In the genomic region with DNA sequence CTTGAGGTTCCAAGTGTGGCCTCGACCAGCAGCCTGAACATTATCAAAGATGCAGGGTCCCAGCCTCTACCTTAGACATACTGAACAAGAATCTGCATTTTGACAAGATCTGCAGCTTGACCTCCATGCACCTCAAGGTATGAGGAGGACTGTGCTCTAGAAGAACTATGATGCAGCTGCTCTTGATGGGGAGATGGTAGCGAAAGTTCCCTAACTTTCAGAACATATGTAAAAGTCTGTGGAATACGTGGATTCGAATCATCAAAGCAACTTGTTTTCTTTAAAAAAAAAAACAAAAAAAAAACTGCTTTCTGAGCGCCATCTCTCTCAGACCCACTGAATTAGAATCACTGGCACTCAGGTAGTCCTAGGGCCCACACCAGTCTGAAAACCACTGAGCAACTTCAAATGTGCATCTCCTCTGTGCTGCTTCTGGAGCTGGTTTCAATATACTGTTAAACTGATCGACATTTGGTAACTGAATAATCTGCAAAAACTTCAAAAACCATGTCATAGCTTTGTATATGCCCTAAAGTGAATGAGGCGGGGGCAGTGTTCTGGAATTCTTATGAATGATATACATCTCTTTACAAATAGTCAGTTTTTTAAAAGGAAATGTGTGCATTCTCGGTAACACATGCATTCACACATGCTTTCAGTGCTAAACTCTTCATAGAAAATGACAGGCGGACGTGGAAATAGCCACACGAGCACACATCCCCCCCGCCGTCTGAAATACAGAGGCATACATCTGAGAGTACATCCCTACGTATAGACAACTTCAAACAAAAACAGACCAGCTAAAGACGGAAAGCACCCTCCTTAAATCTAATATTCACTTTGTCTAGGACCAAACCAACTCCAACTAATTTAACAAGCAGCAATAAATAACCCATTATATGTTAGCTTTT, we compare ENCODE assay signal across 16 cellular contexts.
A peak's percentile ranks its signal among the peaks of the same experiment; 100 is the strongest.
DNase-seq lines count a peak whose midpoint lies in the region; ATAC-seq, FAIRE-seq and TF ChIP-seq lines count a peak whose summit lies in the region.
"Had no signal": no experiment of that assay in that cellular context is flagged by ENCODE, and none has a peak within 500 bp of the region (broad histone marks: within the 10 kb centered on the region; RNA-seq: fewer than 3 reads in every experiment).

No MANE protein-coding gene starts in this region.

- H3K27ac Mint-ChIP-seq in T-helper 2 cell treated with Interferon-gamma antibody and Interleukin-4, amounts not matched to agents 5 μg/mL and 100 μg/mL, for 36 hours = peak overlapping the region; percentile 89

- no peak for TF ChIP-seq EP300 in H1 (IDR thresholded peaks at IDR 0.05; ENCODE audit: borderline replicate concordance in 1 of 2, low read depth in 2 of 2, low read length in 2 of 2)

- no peak for FAIRE-seq in H1 (lab: Jason Lieb, UNC)
- FAIRE-seq: colon, urothelium cell line had no signal

- 88% methylated on average over 15 of the region's 15 CpGs; no CpG with 5 or more reads in 1 of the 2 experiments for WGBS in H1 (ENCODE audit: extremely low coverage in 1 of 2, insufficient coverage in 1 of 2, insufficient read length in 1 of 2, insufficient replicate concordance in 2 of 2, low coverage in 1 of 2, low lambda C conversion rate in 2 of 2, missing lambda C conversion rate in 1 of 2), 2 experiments

- DNase-seq in DND-41 (peak; percentile 37), H1 (ENCODE audit: low read depth in 1 of 2, low spot score in 2 of 2) (no peak), germinal center (ENCODE audit: low spot score) (no peak), NCI-H2171 (lab: John Stamatoyannopoulos, UW) (no peak), NCI-H524 (lab: John Stamatoyannopoulos, UW) (no peak)
- DNase-seq in T-helper 2 cell treated with Interferon-gamma antibody and Interleukin-4, amounts not matched to agents 5 μg/mL and 100 μg/mL, for 36 hours (ENCODE audit: low spot score) = peak; percentile 47
- DNase-seq: amniotic stem cell; heart right ventricle; left cardiac atrium; stimulated activated CD4-positive, alpha-beta T cell treated with anti-CD3 and anti-CD28 coated beads, Interleukin-2, amount 100 ng/mL, for 24 hours had no signal

- H2BK120ac ChIP-seq in H1 (replicated peaks; ENCODE audit: low read depth, low read length) = no peak overlapping the region

- POLR2A ChIA-PET in H1 (lab: Charles Lee; ENCODE audit: partially characterized antibody) = no interaction called here

- H3K4me1 ChIP-seq in BLaER1 (peaks cover 28% of the 10 kb centered on the region), DND-41 (ENCODE audit: insufficient read depth, low read length) (peaks cover 63% of the 10 kb centered on the region), H1 (replicated peaks in 1 of 4; ENCODE audit: control insufficient read depth in 3 of 4, insufficient read depth in 4 of 4, low read length in 3 of 4) (peaks cover 0 to 7% (median 0%) of the 10 kb centered on the region in 4 experiments; a peak in 3 of 7 replicates)

- H4K8ac ChIP-seq in H1 (ENCODE audit: extremely low read depth, insufficient read depth, low read length) = peak overlapping the region; percentile 35; the same call in 1 of the 2 replicates

- H2BK12ac ChIP-seq in H1 (ENCODE audit: low read depth, low read length) = no peak overlapping the region

- no peak overlapping the region for H4K91ac ChIP-seq in H1 (replicated peaks; ENCODE audit: insufficient read length, low read length)

- no peak overlapping the region for H2BK20ac ChIP-seq in H1 (ENCODE audit: low read length)

- no peak overlapping the region for H3K14ac ChIP-seq in H1 (ENCODE audit: insufficient read length)

- TF ChIP-seq CTCF in DND-41 (IDR thresholded peaks at IDR 0.05; ENCODE audit: borderline replicate concordance, extremely low read depth, low read length, poor library complexity, severe bottlenecking) = no peak
- no peak for TF ChIP-seq CTCF in H1 (IDR thresholded peaks at IDR 0.05; ENCODE audit: control extremely low read depth in 1 of 3, insufficient read depth in 1 of 3, low read depth in 1 of 3, low read length in 3 of 3)

- TF ChIP-seq POLR2A in H1 (IDR thresholded peaks at IDR 0.05; ENCODE audit: control extremely low read depth in 1 of 2, low read depth in 2 of 2, low read length in 2 of 2) = no peak

- H3K4me3 Mint-ChIP-seq in T-helper 2 cell treated with Interferon-gamma antibody and Interleukin-4, amounts not matched to agents 5 μg/mL and 100 μg/mL, for 36 hours = peak overlapping the region; percentile 70
- H3K4me3 Mint-ChIP-seq: nephron had no signal

- H3K4me1 Mint-ChIP-seq in T-helper 2 cell treated with Interferon-gamma antibody and Interleukin-4, amounts not matched to agents 5 μg/mL and 100 μg/mL, for 36 hours (ENCODE audit: low read depth) = peaks cover 82% of the 10 kb centered on the region

- no peak overlapping the region for H2BK15ac ChIP-seq in H1 (ENCODE audit: low read length)

- no peaks in the 10 kb centered on the region for H3K27me3 Mint-ChIP-seq in T-helper 2 cell treated with Interferon-gamma antibody and Interleukin-4, amounts not matched to agents 5 μg/mL and 100 μg/mL, for 36 hours (ENCODE audit: low read depth)

- H3K4me3 ChIP-seq in BLaER1 (no peak overlapping the region), DND-41 (ENCODE audit: low read depth in 1 of 2, low read length in 2 of 2) (peak overlapping the region in 1 of 2 experiments; percentile 33; a peak in 1 of 4 replicates), H1 (ENCODE audit: extremely low read depth in 1 of 4, insufficient read depth in 2 of 4, low read depth in 3 of 4, low read length in 4 of 4) (no peak overlapping the region)
- H3K4me3 ChIP-seq: heart right ventricle had no signal

- no peak overlapping the region; the same call in 1 of the 2 replicates for H2AK5ac ChIP-seq in H1 (ENCODE audit: low read depth, low read length)

- no peak overlapping the region for H3K4ac ChIP-seq in H1 (replicated peaks; ENCODE audit: insufficient read length, low read depth, low read length)

- H4K5ac ChIP-seq in H1 (ENCODE audit: insufficient read length, low read depth, low read length) = no peak overlapping the region

- H4K20me1 ChIP-seq in BLaER1 = peaks cover 6% of the 10 kb centered on the region; the same call in 1 of the 2 replicates
- H4K20me1 ChIP-seq in DND-41 (ENCODE audit: insufficient read depth, low read length) = no peaks in the 10 kb centered on the region
- no peaks in the 10 kb centered on the region for H4K20me1 ChIP-seq in H1 (replicated peaks in 1 of 2; ENCODE audit: control insufficient read depth in 1 of 2, insufficient read depth in 2 of 2, low read length in 2 of 2)

- no peak overlapping the region for H3K23ac ChIP-seq in H1 (ENCODE audit: insufficient read length)

- H3K79me1 ChIP-seq in H1 (ENCODE audit: low read depth, low read length) = no peaks in the 10 kb centered on the region

- H3K36me3 Mint-ChIP-seq in T-helper 2 cell treated with Interferon-gamma antibody and Interleukin-4, amounts not matched to agents 5 μg/mL and 100 μg/mL, for 36 hours (ENCODE audit: low read depth) = peaks cover 9% of the 10 kb centered on the region

- no peaks in the 10 kb centered on the region for H3K9me3 Mint-ChIP-seq in T-helper 2 cell treated with Interferon-gamma antibody and Interleukin-4, amounts not matched to agents 5 μg/mL and 100 μg/mL, for 36 hours
- H3K9me3 Mint-ChIP-seq: nephron had no signal

- H3K79me2 ChIP-seq in DND-41 (ENCODE audit: insufficient read depth, low read length) (peaks cover 70% of the 10 kb centered on the region), H1 (ENCODE audit: control insufficient read depth in 1 of 2, insufficient read depth in 2 of 2, low read length in 2 of 2) (no peaks in the 10 kb centered on the region)

- no peak for TF ChIP-seq RAD21 in H1 (IDR thresholded peaks at IDR 0.05 in 1 of 2, conservative IDR thresholded peaks at IDR 0.05 in 1 of 2; ENCODE audit: low read depth in 2 of 2, low read length in 2 of 2)

- H3K27ac ChIP-seq in BLaER1 (no peak overlapping the region), DND-41 (ENCODE audit: low read length) (peak overlapping the region; percentile 76), H1 (ENCODE audit: low read depth, low read length) (no peak overlapping the region)

- H3K23me2 ChIP-seq in H1 (ENCODE audit: low read depth, low read length) = no peaks in the 10 kb centered on the region

- H3K56ac ChIP-seq in H1 (replicated peaks; ENCODE audit: insufficient read length, low read depth, low read length) = no peak overlapping the region

- ATAC-seq in DND-41 (ENCODE audit: insufficient read depth, low read depth) (peak; percentile 63), HG02981 (IDR thresholded peaks at IDR 0.05; ENCODE audit: unreplicated experiment) (no peak)
- ATAC-seq: esophagus mucosa, heart right ventricle, left cardiac atrium had no signal

- CTCF ChIA-PET in H1 (lab: Charles Lee; ENCODE audit: partially characterized antibody) = interaction anchor here (0.7 to 1.7 kb wide), 7 partner anchors 11 to 227 kb away, joined by 3 to 4 read pairs (median 3); no protein-coding TSS in a partner anchor

- H3K9ac ChIP-seq in BLaER1 = no peak overlapping the region
- peak overlapping the region; percentile 30 for H3K9ac ChIP-seq in DND-41 (ENCODE audit: low read depth, low read length)
- H3K9ac ChIP-seq in H1 (replicated peaks in 1 of 4; ENCODE audit: extremely low read depth in 1 of 4, low read depth in 3 of 4, low read length in 3 of 4) = no peak overlapping the region

- no peak overlapping the region for H3K18ac ChIP-seq in H1 (ENCODE audit: extremely low read depth, low read length)

- no peak overlapping the region for H2BK5ac ChIP-seq in H1 (ENCODE audit: low read depth, low read length)

- peaks cover 45% of the 10 kb centered on the region for H3K27me3 ChIP-seq in BLaER1
- H3K27me3 ChIP-seq in DND-41 (ENCODE audit: insufficient read depth, low read length, poor library complexity) = no peaks in the 10 kb centered on the region
- no peaks in the 10 kb centered on the region for H3K27me3 ChIP-seq in H1 (replicated peaks in 1 of 4; ENCODE audit: control insufficient read depth in 3 of 4, extremely low read depth in 1 of 4, insufficient read depth in 3 of 4, low read length in 3 of 4)
- H3K27me3 ChIP-seq: heart right ventricle had no signal

- no peaks in the 10 kb centered on the region for H3K36me3 ChIP-seq in BLaER1
- no peaks in the 10 kb centered on the region for H3K36me3 ChIP-seq in DND-41 (ENCODE audit: insufficient read depth, low read length)
- H3K36me3 ChIP-seq in H1 (ENCODE audit: control insufficient read depth in 2 of 4, insufficient read depth in 4 of 4, low read length in 3 of 4) = no peaks in the 10 kb centered on the region
- H3K36me3 ChIP-seq: heart right ventricle had no signal

- H3K9me3 ChIP-seq in BLaER1 = no peaks in the 10 kb centered on the region
- no peaks in the 10 kb centered on the region for H3K9me3 ChIP-seq in DND-41 (ENCODE audit: insufficient read depth, low read length, severe bottlenecking)
- H3K9me3 ChIP-seq in H1 (ENCODE audit: insufficient read depth in 2 of 2, low read depth in 1 of 2, low read length in 1 of 2) = no peaks in the 10 kb centered on the region
- H3K9me3 ChIP-seq: heart right ventricle had no signal

- H2AFZ ChIP-seq in DND-41 (ENCODE audit: low read depth, low read length) (0 out of 2 replicates have a peak overlapping the region, but pooled peaks have one; percentile 24), H1 (ENCODE audit: low read length) (no peak overlapping the region)

- H3K4me2 ChIP-seq in BLaER1 (0 out of 2 replicates have a peak overlapping the region, but pooled peaks have one; percentile 6), DND-41 (ENCODE audit: insufficient read depth, low read length) (peak overlapping the region; percentile 61), H1 (ENCODE audit: insufficient read depth in 1 of 2, low read depth in 2 of 2, low read length in 2 of 2) (no peak overlapping the region)

Comparison
In these comparisons a context has a peak if more than half of its experiments do, and no peak if none do; other contexts are left out.
1. H3K4me2 ChIP-seq: peak in BLaER1 (single experiment) and DND-41 (single experiment); none in H1 (0 of 2).
2. DNase-seq: peak in DND-41 (single experiment) and T-helper 2 cell treated with Interferon-gamma antibody and Interleukin-4, amounts not matched to agents 5 μg/mL and 100 μg/mL, for 36 hours (single experiment); none in H1 (0 of 2), germinal center (single experiment), NCI-H2171 (single experiment) and NCI-H524 (0 of 2).